Comparison of ENCODE assay signal across 18 cellular contexts in genomic region chr4:174189392-174190029, GRCh38.
"Had no signal": no experiment of that assay in that cellular context is flagged by ENCODE, and none has a peak within 500 bp of the region (broad histone marks: within the 10 kb centered on the region; RNA-seq: fewer than 3 reads in every experiment).

No MANE protein-coding gene starts in this region.

- H3K4me3 Mint-ChIP-seq: endodermal cell, memory B cell, naive B cell, nephron progenitor cell had no signal

- H3K9me3 ChIP-seq: gastrocnemius medialis, heart right ventricle, lower lobe of right lung, psoas muscle had no signal

- H3K4me1 ChIP-seq: gastrocnemius medialis, heart right ventricle, lower lobe of right lung, psoas muscle had no signal

- DNase-seq: effector CD4-positive, alpha-beta T cell; endodermal cell; erythroblast; gastrocnemius medialis; heart right ventricle; islet precursor cell; lower lobe of right lung; midbrain; naive B cell; nephron progenitor cell; psoas muscle; retina; stimulated activated naive CD4-positive, alpha-beta T cell treated with Interleukin-2 at 50 U/mL for 16 hours; trophoblast cell had no signal

- H3K4me1 Mint-ChIP-seq: endodermal cell, memory B cell, naive B cell, nephron progenitor cell had no signal

- H3K36me3 ChIP-seq: gastrocnemius medialis, heart right ventricle, lower lobe of right lung had no signal

- ATAC-seq: gastrocnemius medialis, heart right ventricle, left lobe of liver, lower lobe of right lung, psoas muscle, sciatic nerve had no signal

- H3K27ac ChIP-seq: coronary artery, gastrocnemius medialis, heart right ventricle, lower lobe of right lung, psoas muscle had no signal

- H3K9me3 Mint-ChIP-seq: memory B cell, nephron progenitor cell had no signal

- H3K36me3 Mint-ChIP-seq: memory B cell, naive B cell had no signal

- H3K4me3 ChIP-seq: coronary artery, gastrocnemius medialis, heart right ventricle, lower lobe of right lung, psoas muscle had no signal

- H3K27ac Mint-ChIP-seq: endodermal cell, memory B cell, naive B cell, nephron progenitor cell had no signal
